Comparison of ENCODE assay signal across 10 cellular contexts in genomic region chr10:47402681-47403301, GRCh38. TPM values are rescaled to one million over a fixed set of nuclear protein-coding genes. Genes with fewer than 3 reads are reported as not detected.
DNase-seq lines count a peak whose midpoint lies in the region; ATAC-seq and TF ChIP-seq lines count a peak whose summit lies in the region.
"Had no signal": no experiment of that assay in that cellular context is flagged by ENCODE, and none has a peak within 500 bp of the region (broad histone marks: within the 10 kb centered on the region; RNA-seq: fewer than 3 reads in every experiment).

No MANE protein-coding gene starts in this region.

- H2BK20ac ChIP-seq in H9 (ENCODE audit: low read depth, low read length, poor library complexity, severe bottlenecking), result no peak overlapping the region

- H3K9me3 ChIP-seq in H9 (ENCODE audit: control insufficient read depth, low read depth, low read length) (no peaks in the 10 kb centered on the region), skeletal muscle satellite cell (replicated peaks; ENCODE audit: low read length) (peaks cover 2% of the 10 kb centered on the region)

- no peak overlapping the region for H2AK5ac ChIP-seq in H9 (ENCODE audit: insufficient read length, low read length)

- no peaks in the 10 kb centered on the region for H3K79me1 ChIP-seq in H9 (ENCODE audit: insufficient read depth, low read depth, low read length, poor library complexity, severe bottlenecking)

- no peak overlapping the region for H3K23ac ChIP-seq in H9 (ENCODE audit: insufficient read length, low read depth, low read length)

- H3K4me1 ChIP-seq in H9 (ENCODE audit: insufficient read depth, low read length), result peaks cover 4% of the 10 kb centered on the region; the same call in 1 of the 2 replicates
- H3K4me1 ChIP-seq in skeletal muscle satellite cell (ENCODE audit: control insufficient read depth, insufficient read depth, low read length), result peaks cover 19% of the 10 kb centered on the region

- H3K14ac ChIP-seq in H9 (ENCODE audit: insufficient read depth, low read length), result no peak overlapping the region

- no peak overlapping the region for H3K56ac ChIP-seq in H9 (ENCODE audit: insufficient read length, low read depth, low read length)

- no peak overlapping the region for H4K5ac ChIP-seq in H9 (ENCODE audit: insufficient read length, low read depth, low read length)

- ATAC-seq in HG02588 (IDR thresholded peaks at IDR 0.05; ENCODE audit: unreplicated experiment), result no peak

- WGBS in H9 (ENCODE audit: extremely low coverage, insufficient read length, low lambda C conversion rate), result no CpG with 5 or more reads among the region's 4 CpGs

- H3K36me3 Mint-ChIP-seq in H9 (ENCODE audit: insufficient read depth in 1 of 3, low read depth in 3 of 3), result no peaks in the 10 kb centered on the region; a peak in 1 of 7 replicates

- H3K9me3 Mint-ChIP-seq in H9, result no peaks in the 10 kb centered on the region; a peak in 1 of 5 replicates

- DNase-seq in H9 (peak; percentile 84), astrocyte of the hippocampus (ENCODE audit: low read depth, low spot score) (peak; percentile 95), iPS DF 4.7 (ENCODE audit: extremely low read depth, low spot score) (peak; percentile 71), NCI-H510A treated with DMSO at 0.1 percent for 48 hours (lab: John Stamatoyannopoulos, UW) (no peak), NOMO-1 (lab: John Stamatoyannopoulos, UW; ENCODE audit: unreplicated experiment in 2 of 2) (no peak), DMS114 treated with DMSO at 0.1 percent for 48 hours (lab: John Stamatoyannopoulos, UW; ENCODE audit: unreplicated experiment) (no peak)
- DNase-seq: Karpas-422 had no signal

- H3K79me2 ChIP-seq in H9 (ENCODE audit: insufficient read depth, low read length), result no peaks in the 10 kb centered on the region

- H3K18ac ChIP-seq in H9 (ENCODE audit: insufficient read length, low read depth, low read length), result no peak overlapping the region

- peaks cover 28 to 29% of the 10 kb centered on the region in 2 experiments for H3K4me1 Mint-ChIP-seq in H9

- H2BK5ac ChIP-seq in H9 (ENCODE audit: insufficient read length, low read length), result no peak overlapping the region

- H2BK12ac ChIP-seq in H9 (ENCODE audit: insufficient read length, low read depth, low read length), result no peak overlapping the region

- no peak overlapping the region for H4K8ac ChIP-seq in H9 (replicated peaks; ENCODE audit: insufficient read length, low read depth, low read length)

- no peak overlapping the region for H3K9ac ChIP-seq in H9 (ENCODE audit: extremely low read depth, insufficient read length, low read length)
- H3K9ac ChIP-seq in skeletal muscle satellite cell (ENCODE audit: low read depth, low read length), result peak overlapping the region; percentile 10

- H3K27me3 ChIP-seq in H9 (ENCODE audit: insufficient read depth, low read length), result no peaks in the 10 kb centered on the region
- peaks cover 22% of the 10 kb centered on the region for H3K27me3 ChIP-seq in skeletal muscle satellite cell (ENCODE audit: control insufficient read depth, insufficient read depth, low read length)

- no peak overlapping the region for H2BK15ac ChIP-seq in H9 (ENCODE audit: low read depth, low read length)

- H3K4me3 Mint-ChIP-seq in H9, result no peak overlapping the region; a peak in 1 of 5 replicates

- H4K20me1 ChIP-seq in H9 (ENCODE audit: control insufficient read depth, insufficient read depth, insufficient read length), result no peaks in the 10 kb centered on the region

- H3K23me2 ChIP-seq in H9 (ENCODE audit: insufficient read length, low read depth, low read length, poor library complexity, severe bottlenecking), result no peaks in the 10 kb centered on the region

- no peak overlapping the region for H3K27ac ChIP-seq in H9 (ENCODE audit: insufficient read length, low read depth, low read length)

- H3K4ac ChIP-seq in H9 (ENCODE audit: low read depth, low read length), result no peak overlapping the region

- no peak overlapping the region for H2AFZ ChIP-seq in H9 (ENCODE audit: low read length)

- H3T11ph ChIP-seq in H9 (ENCODE audit: low read length), result no peak overlapping the region

- no peak overlapping the region for H4K91ac ChIP-seq in H9 (ENCODE audit: insufficient read length, low read depth, low read length)

- no peak for TF ChIP-seq CTCF in H9 (conservative IDR thresholded peaks at IDR 0.05)

- H2BK120ac ChIP-seq in H9 (ENCODE audit: low read depth, low read length, poor library complexity, severe bottlenecking), result no peak overlapping the region

- H3K4me2 ChIP-seq in H9 (ENCODE audit: insufficient read depth, insufficient read length, low read length), result no peak overlapping the region
- peak overlapping the region; percentile 37 for H3K4me2 ChIP-seq in skeletal muscle satellite cell (ENCODE audit: low read length)

- H3K36me3 ChIP-seq in skeletal muscle satellite cell (ENCODE audit: insufficient read depth, low read length), result no peaks in the 10 kb centered on the region

- peak overlapping the region; percentile 21 for H3K4me3 ChIP-seq in skeletal muscle satellite cell (ENCODE audit: low read length)

- peak overlapping the region; percentile 11 to 82 (median 52); a peak in 2 of 7 replicates for H3K27ac Mint-ChIP-seq in H9

- peaks cover 24% of the 10 kb centered on the region for H3K27me3 Mint-ChIP-seq in H9 (ENCODE audit: low read depth)

RNA-seq across cellular contexts. Expression of gene ZNF488, which starts 18.7 kb away (rescaled TPM):
- 2.9 and 3.2 TPM in 2 replicates for total RNA-seq in H9 (2021)
- total RNA-seq in skeletal muscle satellite cell (2012; rRNA removed), result under 0.01 TPM in 1 of 2 replicates, not detected in the other

RNA-seq across cellular contexts. Expression of gene RBP3, which starts 54.6 kb away (rescaled TPM):
- total RNA-seq in H9 (2021), result not detected in 2 replicates
- not detected in 2 replicates for total RNA-seq in skeletal muscle satellite cell (2012; rRNA removed)
- total RNA-seq: activated CD8-positive, alpha-beta memory T cell treated with anti-CD3 and anti-CD28 coated beads for 36 hours had no signal

Comparison
In these comparisons a context has a peak if more than half of its experiments do, and no peak if none do; other contexts are left out.
1. DNase-seq: peak in H9 (single experiment), astrocyte of the hippocampus (single experiment) and iPS DF 4.7 (single experiment); none in NCI-H510A treated with DMSO at 0.1 percent for 48 hours (single experiment), NOMO-1 (0 of 2) and DMS114 treated with DMSO at 0.1 percent for 48 hours (single experiment).